14 cellular contexts compared by ENCODE assay signal in genomic region chr22:50606126-50606525, GRCh38. TPM values are rescaled to one million over a fixed set of nuclear protein-coding genes. Genes with fewer than 3 reads are reported as not detected.
DNase-seq lines count a peak whose midpoint lies in the region; ATAC-seq and TF ChIP-seq lines count a peak whose summit lies in the region.
"Had no signal": no experiment of that assay in that cellular context is flagged by ENCODE, and none has a peak within 500 bp of the region (broad histone marks: within the 10 kb centered on the region; RNA-seq: fewer than 3 reads in every experiment).

No MANE protein-coding gene starts in this region.

- no peak overlapping the region for H3K27ac ChIP-seq in BLaER1
- H3K27ac ChIP-seq in brain microvascular endothelial cell = no peak overlapping the region
- H3K27ac ChIP-seq: ascending aorta, parathyroid adenoma had no signal

- POLR2A ChIA-PET in activated CD8-positive, alpha-beta T cell treated with anti-CD3 and anti-CD28 coated beads for 36 hours (lab: Charles Lee) = no interaction called here

- H3K4me2 ChIP-seq in BLaER1 = peak overlapping the region; percentile 34; the same call in 1 of the 2 replicates

- in situ Hi-C loops in GM13976 (cut with MboI; ENCODE audit: low sequenced_read_pairs, unreplicated experiment) (no loop called here), brain microvascular endothelial cell (cut with HindIII; ENCODE audit: low pct_ligation_motif_present, low sequenced_read_pairs) (no loop called here)

- H3K27ac Mint-ChIP-seq in activated CD8-positive, alpha-beta T cell treated with anti-CD3 and anti-CD28 coated beads for 36 hours = no peak overlapping the region
- H3K27ac Mint-ChIP-seq: memory B cell had no signal

- no peak for ATAC-seq in activated CD8-positive, alpha-beta T cell treated with anti-CD3 and anti-CD28 coated beads for 36 hours

- DNase-seq in GM13976 (ENCODE audit: low spot score) = peak; percentile 57
- no peak for DNase-seq in brain microvascular endothelial cell
- no peak for DNase-seq in activated CD8-positive, alpha-beta T cell treated with anti-CD3 and anti-CD28 coated beads for 36 hours
- DNase-seq in SHP77 treated with DMSO at 0.1 percent for 48 hours (lab: John Stamatoyannopoulos, UW) = no peak
- no peak for DNase-seq in GDM1 (lab: John Stamatoyannopoulos, UW)
- DNase-seq: COR-L47; NCI-H226; stimulated activated naive CD4-positive, alpha-beta T cell; T1000 had no signal

- intact Hi-C loops in activated CD8-positive, alpha-beta T cell treated with anti-CD3 and anti-CD28 coated beads for 36 hours (cut with micrococcal nuclease) = no loop called here

- H3K9me3 Mint-ChIP-seq in activated CD8-positive, alpha-beta T cell treated with anti-CD3 and anti-CD28 coated beads for 36 hours = no peaks in the 10 kb centered on the region
- H3K9me3 Mint-ChIP-seq: memory B cell had no signal

- peaks cover 9% of the 10 kb centered on the region; the same call in 1 of the 2 replicates for H3K4me1 ChIP-seq in BLaER1
- H3K4me1 ChIP-seq: parathyroid adenoma had no signal

- H3K36me3 Mint-ChIP-seq in activated CD8-positive, alpha-beta T cell treated with anti-CD3 and anti-CD28 coated beads for 36 hours (ENCODE audit: low read depth) = no peaks in the 10 kb centered on the region

- no peak overlapping the region for H3K9ac ChIP-seq in BLaER1
- H3K9ac ChIP-seq: parathyroid adenoma had no signal

- H3K27me3 Mint-ChIP-seq in activated CD8-positive, alpha-beta T cell treated with anti-CD3 and anti-CD28 coated beads for 36 hours = peaks cover 35% of the 10 kb centered on the region

- peaks cover 62% of the 10 kb centered on the region for H3K27me3 ChIP-seq in BLaER1
- H3K27me3 ChIP-seq in brain microvascular endothelial cell (replicated peaks) = peaks cover 42% of the 10 kb centered on the region

- peaks cover 27% of the 10 kb centered on the region for H4K20me1 ChIP-seq in BLaER1

- CTCF ChIA-PET in activated CD8-positive, alpha-beta T cell treated with anti-CD3 and anti-CD28 coated beads for 36 hours (lab: Charles Lee) = no interaction called here

- peaks cover 3% of the 10 kb centered on the region for H3K4me1 Mint-ChIP-seq in activated CD8-positive, alpha-beta T cell treated with anti-CD3 and anti-CD28 coated beads for 36 hours (ENCODE audit: low read depth)

- H3K9me3 ChIP-seq in BLaER1 = no peaks in the 10 kb centered on the region
- H3K9me3 ChIP-seq: ascending aorta had no signal

- TF ChIP-seq CTCF in GM13976 (IDR thresholded peaks at IDR 0.05; ENCODE audit: borderline replicate concordance, control extremely low read depth, extremely low read depth, insufficient read depth, missing control alignments) (peak; percentile 24), brain microvascular endothelial cell (IDR thresholded peaks at IDR 0.05; ENCODE audit: low read depth, low read length, missing control alignments) (peak; percentile 24)
- TF ChIP-seq CTCF in activated CD8-positive, alpha-beta T cell treated with anti-CD3 and anti-CD28 coated beads for 36 hours (IDR thresholded peaks at IDR 0.05) = no peak

- H3K36me3 ChIP-seq in BLaER1 (no peaks in the 10 kb centered on the region), brain microvascular endothelial cell (replicated peaks) (no peaks in the 10 kb centered on the region)
- H3K36me3 ChIP-seq: ascending aorta had no signal

- no peak overlapping the region for H3K4me3 ChIP-seq in BLaER1
- no peak overlapping the region for H3K4me3 ChIP-seq in brain microvascular endothelial cell (ENCODE audit: low read depth, low read length)
- H3K4me3 ChIP-seq: ascending aorta had no signal

- no peak overlapping the region for H3K4me3 Mint-ChIP-seq in activated CD8-positive, alpha-beta T cell treated with anti-CD3 and anti-CD28 coated beads for 36 hours
- H3K4me3 Mint-ChIP-seq: memory B cell had no signal

RNA-seq across cellular contexts. Expression of gene MAPK8IP2, which starts 5.5 kb away (rescaled TPM):
- total RNA-seq in activated CD8-positive, alpha-beta T cell treated with anti-CD3 and anti-CD28 coated beads for 36 hours = under 1 TPM; 0.11 TPM
- total RNA-seq: ascending aorta had no signal

RNA-seq across cellular contexts. Expression of gene ARSA, which starts 21.8 kb away (rescaled TPM):
- 10 to 100 TPM; 11.6 to 11.8 TPM for total RNA-seq in activated CD8-positive, alpha-beta T cell treated with anti-CD3 and anti-CD28 coated beads for 36 hours

RNA-seq across cellular contexts. Expression of gene CHKB, which starts 23.5 kb away (rescaled TPM):
- total RNA-seq in activated CD8-positive, alpha-beta T cell treated with anti-CD3 and anti-CD28 coated beads for 36 hours = 10 to 100 TPM; 55.6 to 60.3 TPM

RNA-seq across cellular contexts. Expression of gene CPT1B, which starts 27.9 kb away (rescaled TPM):
- 10 to 100 TPM; 42.9 to 43.7 TPM for total RNA-seq in activated CD8-positive, alpha-beta T cell treated with anti-CD3 and anti-CD28 coated beads for 36 hours

RNA-seq across cellular contexts. Expression of gene SYCE3, which starts 43.4 kb away (rescaled TPM):
- total RNA-seq in activated CD8-positive, alpha-beta T cell treated with anti-CD3 and anti-CD28 coated beads for 36 hours = not detected
- total RNA-seq: ascending aorta, M059J had no signal
